Comparison of ENCODE assay signal across 15 cellular contexts in genomic region chr6:82567621-82568020, GRCh38.
A peak's percentile ranks its signal among the peaks of the same experiment; 100 is the strongest.
DNase-seq lines count a peak whose midpoint lies in the region; ATAC-seq and TF ChIP-seq lines count a peak whose summit lies in the region.
"Had no signal": no experiment of that assay in that cellular context is flagged by ENCODE, and none has a peak within 500 bp of the region (broad histone marks: within the 10 kb centered on the region; RNA-seq: fewer than 3 reads in every experiment).

No MANE protein-coding gene starts in this region.

- H3K9me3 ChIP-seq in HEK293 (ENCODE audit: control insufficient read depth, insufficient read depth, low read depth, low read length): no peaks in the 10 kb centered on the region
- H3K9me3 ChIP-seq: BE2C, HAP-1 had no signal

- H3K4me1 ChIP-seq in HEK293 (ENCODE audit: control insufficient read depth, insufficient read depth, low read length): 0 out of 2 replicates have a peak, but pooled peaks cover 3% of the 10 kb centered on the region
- H3K4me1 ChIP-seq: BE2C, HAP-1 had no signal

- H3K9me3 Mint-ChIP-seq in osteocyte (ENCODE audit: unreplicated experiment): no peaks in the 10 kb centered on the region

- CTCF ChIA-PET in HEK293 (lab: Yijun Ruan, JAX): interaction anchor here (0.7 to 1.7 kb wide), 4 partner anchors 24 to 500 kb away, joined by 3 to 4 read pairs (median 3); partner anchors contain the start of gene DOP1A

- peak; percentile 41 for DNase-seq in DMS53 treated with DMSO at 0.1 percent for 48 hours (lab: John Stamatoyannopoulos, UW; ENCODE audit: unreplicated experiment)
- DNase-seq in NCI-H69 (lab: John Stamatoyannopoulos, UW): peak; percentile 72
- DNase-seq in DMS 273 treated with DMSO at 0.1 percent for 48 hours (lab: John Stamatoyannopoulos, UW): no peak
- DNase-seq in mucosa of gallbladder (ENCODE audit: low spot score): no peak
- no peak for DNase-seq in osteocyte (ENCODE audit: extremely low spot score, unreplicated experiment)
- DNase-seq: BE2C; CD4-positive, alpha-beta memory T cell; IMR-90; NCI-H2227 treated with DMSO at 0.1 percent for 48 hours; NCI-H526 treated with DMSO at 0.1 percent for 48 hours; SIG-M5 had no signal

- peaks cover 7% of the 10 kb centered on the region for H3K27me3 Mint-ChIP-seq in osteocyte (ENCODE audit: unreplicated experiment)
- H3K27me3 Mint-ChIP-seq: CD4-positive, alpha-beta memory T cell had no signal

- H3K36me3 Mint-ChIP-seq in osteocyte (ENCODE audit: unreplicated experiment): no peaks in the 10 kb centered on the region
- H3K36me3 Mint-ChIP-seq: CD4-positive, alpha-beta memory T cell had no signal

- POLR2A ChIA-PET in HEK293 (lab: Yijun Ruan, JAX): no interaction called here

- TF ChIP-seq CTCF in HEK293 (tag by site-specific recombination; IDR thresholded peaks at IDR 0.05) (no peak), osteocyte (IDR thresholded peaks at IDR 0.05) (no peak)

- H3K27ac Mint-ChIP-seq in osteocyte (ENCODE audit: unreplicated experiment): no peak overlapping the region
- H3K27ac Mint-ChIP-seq: CD4-positive, alpha-beta memory T cell had no signal

- no peaks in the 10 kb centered on the region for H3K36me3 ChIP-seq in HEK293 (ENCODE audit: control insufficient read depth in 2 of 2, insufficient read depth in 1 of 2, low read length in 2 of 2)
- H3K36me3 ChIP-seq: BE2C, HAP-1 had no signal

- H3K27ac ChIP-seq in HEK293 (ENCODE audit: extremely low read depth, low read depth, low read length): no peak overlapping the region

- H3K4me1 Mint-ChIP-seq in osteocyte (ENCODE audit: unreplicated experiment): peaks cover 41% of the 10 kb centered on the region
- H3K4me1 Mint-ChIP-seq: CD4-positive, alpha-beta memory T cell had no signal

- peak; percentile 59 for ATAC-seq in esophagus mucosa
- no peak for ATAC-seq in HG03175 (IDR thresholded peaks at IDR 0.05; ENCODE audit: unreplicated experiment)

- no peak overlapping the region for H3K4me3 Mint-ChIP-seq in osteocyte (ENCODE audit: unreplicated experiment)
- H3K4me3 Mint-ChIP-seq: CD4-positive, alpha-beta memory T cell had no signal

- no peak overlapping the region for H3K4me3 ChIP-seq in HEK293 (ENCODE audit: low read depth, low read length)
- H3K4me3 ChIP-seq: HAP-1 had no signal

TF ChIP-seq in HEK293, 187 proteins besides CTCF, POLR2A, EP300 and RAD21:
- TF ChIP-seq ZFP37 (tag by site-specific recombination; IDR thresholded peaks at IDR 0.05): no peak
- TF ChIP-seq REST (tag by site-specific recombination; IDR thresholded peaks at IDR 0.05): no peak
- peak; percentile 71 for TF ChIP-seq OSR2 (tag by site-specific recombination; IDR thresholded peaks at IDR 0.05)
- peak; percentile 35 for TF ChIP-seq PRDM6 (tag by site-specific recombination; IDR thresholded peaks at IDR 0.05)
- TF ChIP-seq ZNF433 (tag by site-specific recombination; IDR thresholded peaks at IDR 0.05; ENCODE audit: low read depth): no peak
- peak; percentile 53; the same call in 1 of the 2 replicates for TF ChIP-seq ZNF600 (tag by site-specific recombination; IDR thresholded peaks at IDR 0.05)
TF ChIP-seq in HEK293: peak in this region for 3.

Comparison
In these comparisons a context has a peak if more than half of its experiments do, and no peak if none do; other contexts are left out.
1. DNase-seq: peak in DMS53 treated with DMSO at 0.1 percent for 48 hours (single experiment) and NCI-H69 (single experiment); none in DMS 273 treated with DMSO at 0.1 percent for 48 hours (single experiment), mucosa of gallbladder (single experiment) and osteocyte (single experiment).